Comparison of ENCODE assay signal across 25 cellular contexts in genomic region chr6:136181191-136181833, GRCh38.
DNase-seq lines count a peak whose midpoint lies in the region; ATAC-seq and TF ChIP-seq lines count a peak whose summit lies in the region.
"Had no signal": no experiment of that assay in that cellular context is flagged by ENCODE, and none has a peak within 500 bp of the region (broad histone marks: within the 10 kb centered on the region; RNA-seq: fewer than 3 reads in every experiment).

No MANE protein-coding gene starts in this region.

- peaks cover 2% of the 10 kb centered on the region for H3K79me2 ChIP-seq in parathyroid adenoma

- DNase-seq in astrocyte of the spinal cord (ENCODE audit: low read depth, low spot score) (peak; percentile 40), dermis microvascular lymphatic vessel endothelial cell (ENCODE audit: low read depth in 2 of 2) (peak; percentile 60 to 78), EL (no peak)
- DNase-seq: ACHN; CD4-positive, alpha-beta T cell; COR-L47; DMS79 treated with DMSO at 0.1 percent for 48 hours; GM23248; H9; HFFc6; KBM-7; MM.1S; NCI-H1048; NCI-H1417 treated with DMSO at 0.1 percent for 48 hours; NCI-H187; NCI-H446 treated with DMSO at 0.1 percent for 48 hours; NCI-H526 treated with DMSO at 0.1 percent for 48 hours; OCI-M1 had no signal

- H3K4me1 ChIP-seq in parathyroid adenoma, result peaks cover 40% of the 10 kb centered on the region

- H3K27me3 ChIP-seq in layer of hippocampus (ENCODE audit: control insufficient read depth, insufficient read depth, low read length) (no peaks in the 10 kb centered on the region), parathyroid adenoma (ENCODE audit: control insufficient read depth, insufficient read depth, low read length) (no peaks in the 10 kb centered on the region)
- H3K27me3 ChIP-seq: BLaER1 had no signal

- H2AFZ ChIP-seq in parathyroid adenoma, result peak overlapping the region; percentile 36
- H2AFZ ChIP-seq: GM23248 had no signal

- ATAC-seq in HG03469 (IDR thresholded peaks at IDR 0.05; ENCODE audit: unreplicated experiment) (no peak), GM19452 (IDR thresholded peaks at IDR 0.05; ENCODE audit: unreplicated experiment) (no peak), HG02798 (IDR thresholded peaks at IDR 0.05; ENCODE audit: poor library complexity, unreplicated experiment) (no peak)
- ATAC-seq: GM12878 had no signal

- H3K9ac ChIP-seq in parathyroid adenoma, result no peak overlapping the region
- H3K9ac ChIP-seq: BLaER1, GM23248 had no signal

- peak overlapping the region; percentile 45 for H3K4me2 ChIP-seq in parathyroid adenoma (ENCODE audit: low read length)
- H3K4me2 ChIP-seq: BLaER1 had no signal

- H3K4me3 ChIP-seq in astrocyte of the spinal cord (ENCODE audit: low read depth, low read length) (no peak overlapping the region), parathyroid adenoma (ENCODE audit: low read depth, low read length) (peak overlapping the region; percentile 23)
- H3K4me3 ChIP-seq: BLaER1, GM12878, GM23248 had no signal

- in situ Hi-C loops in astrocyte of the spinal cord (cut with HindIII; ENCODE audit: low sequenced_read_pairs), result no loop called here

- H3K9me3 ChIP-seq in parathyroid adenoma (ENCODE audit: control insufficient read depth, low read length), result no peaks in the 10 kb centered on the region
- H3K9me3 ChIP-seq: BLaER1 had no signal

- TF ChIP-seq CTCF in astrocyte of the spinal cord (IDR thresholded peaks at IDR 0.05; ENCODE audit: low read depth, low read length), result no peak
- TF ChIP-seq CTCF in parathyroid adenoma (IDR thresholded peaks at IDR 0.05), result no peak

- H3K36me3 ChIP-seq in parathyroid adenoma (ENCODE audit: control insufficient read depth, insufficient read depth, low read length), result no peaks in the 10 kb centered on the region
- H3K36me3 ChIP-seq: BLaER1 had no signal

- H3K27ac ChIP-seq in layer of hippocampus (ENCODE audit: low read depth, low read length), result peak overlapping the region; percentile 13
- H3K27ac ChIP-seq in parathyroid adenoma, result peak overlapping the region; percentile 77
- H3K27ac ChIP-seq: BLaER1, GM23248 had no signal
